9 cellular contexts compared by ENCODE assay signal in the genomic region with DNA sequence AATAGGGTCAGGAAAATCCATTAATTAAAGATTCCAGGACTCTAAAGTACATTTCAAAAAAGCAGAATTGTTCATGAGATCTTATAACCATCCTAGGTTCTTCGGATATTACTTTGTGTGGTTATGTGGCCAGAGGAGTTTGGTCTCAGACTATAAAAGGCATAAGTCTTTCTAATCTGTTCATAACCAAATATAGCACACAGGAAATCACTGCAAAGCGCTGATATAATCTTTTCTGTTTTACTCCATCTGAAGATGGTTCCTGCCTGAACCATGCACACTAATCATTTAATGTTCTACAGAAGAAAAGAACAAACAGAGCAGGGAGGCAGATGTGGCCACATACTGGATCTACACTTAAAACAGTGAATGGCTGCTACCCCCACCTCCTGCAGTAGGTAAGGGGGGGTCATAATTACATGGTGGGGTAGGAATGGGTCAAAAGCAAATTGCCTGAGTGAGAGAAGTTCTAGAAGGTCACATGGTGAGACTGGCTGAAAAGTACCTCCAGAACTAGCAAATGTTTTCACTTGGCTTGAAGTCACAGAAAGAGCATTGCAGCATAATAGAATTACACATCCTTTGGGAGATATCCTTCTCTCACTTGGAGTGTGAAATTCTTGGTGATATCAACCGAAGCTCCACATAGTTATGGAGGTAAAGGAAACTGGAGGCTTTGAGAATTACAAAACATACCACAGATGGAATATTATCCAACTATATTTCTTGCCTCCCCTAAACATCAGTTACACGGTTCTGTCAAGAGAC.
DNase-seq lines count a peak whose midpoint lies in the region; ATAC-seq and TF ChIP-seq lines count a peak whose summit lies in the region.
"Had no signal": no experiment of that assay in that cellular context is flagged by ENCODE, and none has a peak within 500 bp of the region (broad histone marks: within the 10 kb centered on the region; RNA-seq: fewer than 3 reads in every experiment).

No MANE protein-coding gene starts in this region.

- H3K4me3 Mint-ChIP-seq in CD4-positive, alpha-beta T cell = no peak overlapping the region
- no peak overlapping the region for H3K4me3 Mint-ChIP-seq in Calu3 (ENCODE audit: low read depth, unreplicated experiment)

- no peaks in the 10 kb centered on the region for H3K27me3 Mint-ChIP-seq in CD4-positive, alpha-beta T cell
- no peaks in the 10 kb centered on the region for H3K27me3 Mint-ChIP-seq in Calu3 (ENCODE audit: unreplicated experiment)

- no peak for TF ChIP-seq POLR2A in suprapubic skin (IDR thresholded peaks at IDR 0.05)

- no peak overlapping the region; the same call in 1 of the 2 replicates for H2AFZ ChIP-seq in SK-N-SH (ENCODE audit: low read depth)

- no peaks in the 10 kb centered on the region for H3K9me2 ChIP-seq in SK-N-SH

- peaks cover 3% of the 10 kb centered on the region for H3K9me3 Mint-ChIP-seq in CD4-positive, alpha-beta T cell
- peaks cover 5% of the 10 kb centered on the region for H3K9me3 Mint-ChIP-seq in Calu3 (ENCODE audit: low read depth, unreplicated experiment)

- no peak for TF ChIP-seq RAD21 in SK-N-SH (IDR thresholded peaks at IDR 0.05; ENCODE audit: low read length)

- TF ChIP-seq EP300 in SK-N-SH (IDR thresholded peaks at IDR 0.05; ENCODE audit: borderline replicate concordance in 1 of 2, low read depth in 1 of 2, low read length in 1 of 2) (0 out of 4 replicates have a peak, but pooled peaks of 1 of the 2 experiments have one; percentile 35), suprapubic skin (IDR thresholded peaks at IDR 0.05) (no peak)

- no peak overlapping the region for H3K27ac ChIP-seq in CD4-positive, alpha-beta T cell (ENCODE audit: low read depth, low read length)
- H3K27ac ChIP-seq in SK-N-SH (ENCODE audit: low read depth in 2 of 2, low read length in 1 of 2) = peak overlapping the region in 1 of 2 experiments; percentile 50; a peak in 3 of 4 replicates
- H3K27ac ChIP-seq in suprapubic skin = no peak overlapping the region

- POLR2A ChIA-PET in CD4-positive, alpha-beta T cell (lab: Charles Lee) = no interaction called here
- POLR2A ChIA-PET in SK-N-SH (lab: Yijun Ruan, JAX) = no interaction called here

- no TSS peak for BruUV-seq in Calu3 (replicated peaks; lab: Mats Ljungman, UMichigan)

- H3K4me1 ChIP-seq in SK-N-SH (ENCODE audit: control insufficient read depth in 1 of 2, insufficient read depth in 2 of 2, low read depth in 1 of 2, low read length in 1 of 2) (peaks cover 9 to 15% of the 10 kb centered on the region in 2 experiments; a peak in 3 of 4 replicates), suprapubic skin (no peaks in the 10 kb centered on the region)

- H3K4me3 ChIP-seq in SK-N-SH (ENCODE audit: low read depth in 2 of 2, low read length in 1 of 2) = no peak overlapping the region
- H3K4me3 ChIP-seq in suprapubic skin = no peak overlapping the region

- peaks cover 8% of the 10 kb centered on the region for H3K4me1 Mint-ChIP-seq in CD4-positive, alpha-beta T cell (ENCODE audit: low read depth)
- no peaks in the 10 kb centered on the region for H3K4me1 Mint-ChIP-seq in Calu3 (ENCODE audit: low read depth, unreplicated experiment)

- DNase-seq in CD4-positive, alpha-beta T cell = no peak
- DNase-seq in SK-N-SH (peak; percentile 11), NCI-H1436 treated with DMSO at 0.1 percent for 48 hours (lab: John Stamatoyannopoulos, UW) (no peak), posterior vena cava (ENCODE audit: low spot score) (no peak), Calu3 (no peak), suprapubic skin (ENCODE audit: low spot score in 2 of 2) (no peak)
- DNase-seq: dermis blood vessel endothelial cell had no signal

- no peaks in the 10 kb centered on the region for H4K20me1 ChIP-seq in SK-N-SH (ENCODE audit: insufficient read depth)

- H3K27me3 ChIP-seq in CD4-positive, alpha-beta T cell (ENCODE audit: control insufficient read depth, insufficient read depth, low read length) = no peaks in the 10 kb centered on the region
- H3K27me3 ChIP-seq in SK-N-SH (ENCODE audit: insufficient read depth) = no peaks in the 10 kb centered on the region
- no peaks in the 10 kb centered on the region for H3K27me3 ChIP-seq in suprapubic skin

- H3K9ac ChIP-seq in SK-N-SH = no peak overlapping the region

- no peaks in the 10 kb centered on the region for H3K79me2 ChIP-seq in SK-N-SH (ENCODE audit: insufficient read depth)

- intact Hi-C loops in CD4-positive, alpha-beta T cell (cut with DNase I, micrococcal nuclease) = no loop called here
- intact Hi-C loops in posterior vena cava (cut with DNase I) = no loop called here
- intact Hi-C loops in Calu3 (cut with micrococcal nuclease; ENCODE audit: unreplicated experiment) = no loop called here

- H3K36me3 Mint-ChIP-seq in CD4-positive, alpha-beta T cell (ENCODE audit: low read depth) = no peaks in the 10 kb centered on the region
- no peaks in the 10 kb centered on the region for H3K36me3 Mint-ChIP-seq in Calu3 (ENCODE audit: insufficient read depth, unreplicated experiment)

- H3F3A ChIP-seq in SK-N-SH (replicated peaks; ENCODE audit: insufficient read depth) = no peaks in the 10 kb centered on the region

- peak overlapping the region; percentile 21 for H3K27ac Mint-ChIP-seq in CD4-positive, alpha-beta T cell
- H3K27ac Mint-ChIP-seq in Calu3 (ENCODE audit: unreplicated experiment) = no peak overlapping the region

- H3K9me3 ChIP-seq in CD4-positive, alpha-beta T cell (ENCODE audit: control insufficient read depth, low read length) = no peaks in the 10 kb centered on the region
- H3K9me3 ChIP-seq in SK-N-SH (no peaks in the 10 kb centered on the region), suprapubic skin (no peaks in the 10 kb centered on the region)

- no peaks in the 10 kb centered on the region for H3K36me3 ChIP-seq in SK-N-SH (replicated peaks in 1 of 2; ENCODE audit: control insufficient read depth in 1 of 2, insufficient read depth in 2 of 2, low read length in 1 of 2)
- H3K36me3 ChIP-seq in suprapubic skin = no peaks in the 10 kb centered on the region

- no peak for ATAC-seq in CD4-positive, alpha-beta T cell (ENCODE audit: poor library complexity)
- peak; percentile 63 for ATAC-seq in GM19351 (IDR thresholded peaks at IDR 0.05; ENCODE audit: unreplicated experiment)
- ATAC-seq in HG02973 (IDR thresholded peaks at IDR 0.05; ENCODE audit: unreplicated experiment) = peak; percentile 40

- no peak for TF ChIP-seq CTCF in CD4-positive, alpha-beta T cell (IDR thresholded peaks at IDR 0.05)
- TF ChIP-seq CTCF in SK-N-SH (IDR thresholded peaks at IDR 0.05) (no peak), Calu3 (IDR thresholded peaks at IDR 0.05; ENCODE audit: unreplicated experiment) (no peak), suprapubic skin (IDR thresholded peaks at IDR 0.05) (no peak)

- WGBS in SK-N-SH (ENCODE audit: low lambda C conversion rate) = 43% methylated on average over 4 of the region's 4 CpGs
- WGBS in suprapubic skin = 43% methylated on average over 4 of the region's 4 CpGs

- peak overlapping the region; percentile 19; the same call in 1 of the 2 replicates for H3K4me2 ChIP-seq in SK-N-SH

- CTCF ChIA-PET in CD4-positive, alpha-beta T cell (lab: Charles Lee) = no interaction called here
- CTCF ChIA-PET in SK-N-SH (lab: Yijun Ruan, JAX) = interaction anchor here (1.0 to 1.5 kb wide), 3 partner anchors 10 to 181 kb away, joined by 3 to 5 read pairs (median 4); no protein-coding TSS in a partner anchor
- CTCF ChIA-PET in Calu3 (lab: Charles Lee) = no interaction called here

TF ChIP-seq in SK-N-SH, 30 proteins besides CTCF, POLR2A, EP300 and RAD21 (continues in another document):
- TF ChIP-seq GABPA (IDR thresholded peaks at IDR 0.05; ENCODE audit: low read depth) = no peak
- TF ChIP-seq, protein P1, sequence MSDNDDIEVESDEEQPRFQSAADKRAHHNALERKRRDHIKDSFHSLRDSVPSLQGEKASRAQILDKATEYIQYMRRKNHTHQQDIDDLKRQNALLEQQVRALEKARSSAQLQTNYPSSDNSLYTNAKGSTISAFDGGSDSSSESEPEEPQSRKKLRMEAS (IDR thresholded peaks at IDR 0.05; ENCODE audit: low read depth) = no peak
- TF ChIP-seq SMC3 (IDR thresholded peaks at IDR 0.05; ENCODE audit: low read depth, low read length) = no peak
- TF ChIP-seq CHD2 (IDR thresholded peaks at IDR 0.05; ENCODE audit: low read length, partially characterized antibody) = no peak
- TF ChIP-seq JUND (IDR thresholded peaks at IDR 0.05) = no peak
- no peak for TF ChIP-seq SIN3A (IDR thresholded peaks at IDR 0.05; ENCODE audit: borderline replicate concordance, low read depth, low read length)
- no peak for TF ChIP-seq NFIC (IDR thresholded peaks at IDR 0.05; ENCODE audit: borderline replicate concordance)
- TF ChIP-seq GATA2 (CRISPR knock-in tag; IDR thresholded peaks at IDR 0.05) = peak; percentile 43; the same call in 1 of the 2 replicates
- TF ChIP-seq MXI1 (IDR thresholded peaks at IDR 0.05; ENCODE audit: low read depth, low read length) = no peak
- no peak for TF ChIP-seq TAF1 (IDR thresholded peaks at IDR 0.05; ENCODE audit: borderline replicate concordance, low read depth, low read length)
- TF ChIP-seq RXRA (IDR thresholded peaks at IDR 0.05; ENCODE audit: borderline replicate concordance, low read depth) = no peak
- TF ChIP-seq FOSL2 (IDR thresholded peaks at IDR 0.05; ENCODE audit: borderline replicate concordance, low read depth) = no peak
- TF ChIP-seq POLR2AphosphoS5 (IDR thresholded peaks at IDR 0.05; ENCODE audit: low read depth, low read length) = no peak
